28 cellular contexts compared by ENCODE assay signal in the genomic region with DNA sequence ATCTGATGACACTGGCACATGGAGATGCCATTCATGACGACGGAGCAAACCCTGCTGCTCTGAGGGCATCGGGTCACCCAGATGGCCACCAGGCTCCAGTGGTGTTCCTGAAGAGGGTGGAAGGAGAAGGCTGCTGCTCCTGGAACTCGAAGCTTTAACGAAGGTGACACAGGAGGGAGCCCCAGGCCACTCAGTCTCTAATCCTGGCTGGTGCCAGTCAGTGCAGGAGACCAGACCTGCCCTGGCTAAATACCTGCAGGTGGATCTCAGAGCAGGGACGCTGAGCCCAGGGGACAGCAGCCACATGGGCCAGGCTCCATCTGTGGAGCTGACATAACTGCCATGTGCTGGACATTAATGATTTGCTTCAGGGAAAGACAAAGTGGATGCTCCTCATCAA.
"Had no signal": no experiment of that assay in that cellular context is flagged by ENCODE, and none has a peak within 500 bp of the region (broad histone marks: within the 10 kb centered on the region; RNA-seq: fewer than 3 reads in every experiment).

No MANE protein-coding gene starts in this region.

- H3K4me3 ChIP-seq: coronary artery had no signal

- H3K27me3 ChIP-seq: brain microvascular endothelial cell had no signal

- DNase-seq: activated B cell treated with CpG ODN at 0.5 μM for 24 hours; activated CD4-positive, alpha-beta T cell treated with anti-CD3 and anti-CD28 coated beads for 48 hours; activated CD4-positive, alpha-beta T cell treated with anti-CD3 and anti-CD28 coated beads, Interleukin-2, amount 50 U/mL, for 1 hour; activated CD4-positive, alpha-beta T cell treated with anti-CD3 and anti-CD28 coated beads, Interleukin-2, amount 50 U/mL, for 48 hours; activated CD8-positive, alpha-beta memory T cell treated with anti-CD3 and anti-CD28 coated beads for 24 hours; activated CD8-positive, alpha-beta T cell treated with anti-CD3 and anti-CD28 coated beads for 36 hours; activated effector memory CD4-positive, alpha-beta T cell treated with Interleukin-2 at 50 U/mL for 16 hours; activated gamma-delta T cell treated with Interleukin-2 at 50 U/mL for 16 hours; activated naive CD4-positive, alpha-beta T cell treated with anti-CD3 and anti-CD28 coated beads, Interleukin-2, amount 50 U/mL, for 16 hours; activated naive CD4-positive, alpha-beta T cell treated with Interleukin-2 at 50 U/mL for 16 hours; activated T-cell treated with anti-CD3 and anti-CD28 coated beads, Interleukin-2, amount 50 U/mL, for 4 hours; amniotic stem cell; anterior cingulate cortex; brain microvascular endothelial cell; dorsolateral prefrontal cortex; effector memory CD4-positive, alpha-beta T cell; endodermal cell; T-cell; T-helper 9 cell; WERI-Rb-1 had no signal

- H3K36me3 Mint-ChIP-seq: activated naive CD8-positive, alpha-beta T cell; T-cell had no signal

- H3K27ac Mint-ChIP-seq: activated B cell treated with CpG ODN at 0.5 μM for 24 hours; activated CD8-positive, alpha-beta T cell treated with anti-CD3 and anti-CD28 coated beads for 36 hours; activated naive CD8-positive, alpha-beta T cell; activated T-helper 17 cell treated with anti-CD3 and anti-CD28 coated beads, Interleukin-2, amount 50 U/mL, for 72 hours; dendritic cell treated with granulocyte-macrophage colony-stimulating factor and Interleukin-4, amounts not matched to agents 40 ng/mL and 50 ng/mL, for 4 days; endodermal cell; T-cell; T-helper 1 cell treated with Interleukin-12 subunit alpha and Interleukin-12 subunit beta and Interleukin-4 antibody, amounts not matched to agents 30 μg/mL and 1 μg/mL, for 36 hours had no signal

- H3K4me1 Mint-ChIP-seq: activated B cell treated with CpG ODN at 0.5 μM for 24 hours; activated T-helper 17 cell treated with anti-CD3 and anti-CD28 coated beads, Interleukin-2, amount 50 U/mL, for 72 hours; central memory CD8-positive, alpha-beta T cell; endodermal cell had no signal

- H3K9me3 Mint-ChIP-seq: activated B cell treated with CpG ODN at 0.5 μM for 24 hours; activated CD8-positive, alpha-beta T cell treated with anti-CD3 and anti-CD28 coated beads for 36 hours; activated T-cell treated with anti-CD3 and anti-CD28 coated beads, Interleukin-2, amount 50 U/mL, for 4 hours; activated T-helper 17 cell treated with anti-CD3 and anti-CD28 coated beads, Interleukin-2, amount 50 U/mL, for 72 hours; central memory CD8-positive, alpha-beta T cell; dendritic cell treated with granulocyte-macrophage colony-stimulating factor and Interleukin-4, amounts not matched to agents 40 ng/mL and 50 ng/mL, for 4 days; endodermal cell; T-cell; T-helper 1 cell treated with Interleukin-12 subunit alpha and Interleukin-12 subunit beta and Interleukin-4 antibody, amounts not matched to agents 30 μg/mL and 1 μg/mL, for 36 hours had no signal

- ATAC-seq: activated CD4-positive, CD25-positive, alpha-beta regulatory T cell treated with anti-CD3 and anti-CD28 coated beads, Interleukin-2, amount 50 U/mL, for 24 hours; activated CD8-positive, alpha-beta T cell treated with anti-CD3 and anti-CD28 coated beads for 36 hours; activated T-cell treated with anti-CD3 and anti-CD28 coated beads, Interleukin-2, amount 50 U/mL, for 4 hours; activated T-helper 17 cell treated with anti-CD3 and anti-CD28 coated beads, Interleukin-2, amount 50 U/mL, for 72 hours; esophagus mucosa; T-cell had no signal

- H3K4me3 Mint-ChIP-seq: activated B cell treated with CpG ODN at 0.5 μM for 24 hours; activated CD8-positive, alpha-beta T cell treated with anti-CD3 and anti-CD28 coated beads for 36 hours; activated naive CD8-positive, alpha-beta T cell; activated T-cell treated with anti-CD3 and anti-CD28 coated beads, Interleukin-2, amount 50 U/mL, for 4 hours; activated T-helper 17 cell treated with anti-CD3 and anti-CD28 coated beads, Interleukin-2, amount 50 U/mL, for 72 hours; central memory CD8-positive, alpha-beta T cell; dendritic cell treated with granulocyte-macrophage colony-stimulating factor and Interleukin-4, amounts not matched to agents 40 ng/mL and 50 ng/mL, for 4 days; endodermal cell; T-cell; T-helper 1 cell treated with Interleukin-12 subunit alpha and Interleukin-12 subunit beta and Interleukin-4 antibody, amounts not matched to agents 30 μg/mL and 1 μg/mL, for 36 hours had no signal

- H3K27ac ChIP-seq: brain microvascular endothelial cell, coronary artery, dorsolateral prefrontal cortex, WERI-Rb-1 had no signal

- H3K36me3 ChIP-seq: brain microvascular endothelial cell, WERI-Rb-1 had no signal
